In genomic region chr20:32110727-32111126, GRCh38 we compare ENCODE assay signal across 8 cellular contexts. TPM values are rescaled to one million over a fixed set of nuclear protein-coding genes. Genes with fewer than 3 reads are reported as not detected.
A peak's percentile ranks its signal among the peaks of the same experiment; 100 is the strongest.
DNase-seq lines count a peak whose midpoint lies in the region; ATAC-seq, FAIRE-seq and TF ChIP-seq lines count a peak whose summit lies in the region.

No MANE protein-coding gene starts in this region.

- no peaks in the 10 kb centered on the region for H3K27me3 Mint-ChIP-seq in activated naive CD4-positive, alpha-beta T cell treated with anti-CD3 and anti-CD28 coated beads for 36 hours (ENCODE audit: low read depth)

- ATAC-seq in HepG2, result no peak
- no peak for ATAC-seq in gastroesophageal sphincter
- ATAC-seq in HG02588 (IDR thresholded peaks at IDR 0.05; ENCODE audit: unreplicated experiment), result no peak

- H3K9me3 Mint-ChIP-seq in activated naive CD4-positive, alpha-beta T cell treated with anti-CD3 and anti-CD28 coated beads for 36 hours, result no peaks in the 10 kb centered on the region

- TF ChIP-seq POLR2A in HepG2 (IDR thresholded peaks at IDR 0.05; ENCODE audit: insufficient read depth in 1 of 2, low read depth in 2 of 2, low read length in 2 of 2), result no peak
- TF ChIP-seq POLR2A in gastroesophageal sphincter (IDR thresholded peaks at IDR 0.05), result no peak

- H3K4me1 ChIP-seq in adipocyte (ENCODE audit: control insufficient read depth, insufficient read depth, low read length) (peaks cover 14% of the 10 kb centered on the region), HepG2 (ENCODE audit: insufficient read depth, low read length) (peaks cover 56% of the 10 kb centered on the region), tibial artery (peaks cover 0 to 31% (median 19%) of the 10 kb centered on the region in 4 donors), gastroesophageal sphincter (peaks cover 0 to 47% (median 11%) of the 10 kb centered on the region in 3 donors)

- WGBS in HepG2 (ENCODE audit: low lambda C conversion rate), result 81% methylated on average over 3 of the region's 3 CpGs
- 50 to 70% methylated on average over 2 to 3 of the region's 3 CpGs for WGBS in gastroesophageal sphincter (ENCODE audit: low coverage in 1 of 2), 2 donors

- POLR2A ChIA-PET in HepG2 (lab: Yijun Ruan, JAX), result interaction anchor here (1.5 to 1.9 kb wide), 2 partner anchors 179 to 231 kb away, joined by 6 to 7 read pairs; no protein-coding TSS in a partner anchor

- no peaks in the 10 kb centered on the region for H3K9me3 ChIP-seq in adipocyte (ENCODE audit: control insufficient read depth, low read length)
- no peaks in the 10 kb centered on the region for H3K9me3 ChIP-seq in HepG2 (ENCODE audit: low read length)
- H3K9me3 ChIP-seq in tibial artery, result no peaks in the 10 kb centered on the region
- no peaks in the 10 kb centered on the region for H3K9me3 ChIP-seq in gastroesophageal sphincter

- TF ChIP-seq CTCF in HepG2 (CRISPR knock-in tag; IDR thresholded peaks at IDR 0.05), result no peak
- no peak for TF ChIP-seq CTCF in tibial artery (IDR thresholded peaks at IDR 0.05)
- no peak for TF ChIP-seq CTCF in gastroesophageal sphincter (IDR thresholded peaks at IDR 0.05)

- H3K79me2 ChIP-seq in HepG2 (ENCODE audit: insufficient read depth, low read length), result peaks cover 62% of the 10 kb centered on the region

- no TSS peak for BruUV-seq in HepG2 (replicated peaks; lab: Mats Ljungman, UMichigan)

- no peak for FAIRE-seq in HepG2 (lab: Jason Lieb, UNC)

- H3K9ac ChIP-seq in adipocyte (ENCODE audit: low read length) (peak overlapping the region; percentile 98), HepG2 (ENCODE audit: insufficient read depth, low read depth, low read length) (peak overlapping the region; percentile 99)

- no peak for DNase-seq in activated naive CD4-positive, alpha-beta T cell treated with anti-CD3 and anti-CD28 coated beads for 36 hours
- DNase-seq in activated naive CD4-positive, alpha-beta T cell treated with Interleukin-2 at 50 U/mL for 16 hours, result no peak
- no peak for DNase-seq in adipocyte (ENCODE audit: low read depth)
- DNase-seq in HepG2 (ENCODE audit: low spot score), result no peak
- no peak for DNase-seq in tibial artery
- DNase-seq in HK-2 (ENCODE audit: unreplicated experiment), result no peak

- in situ Hi-C loops in HepG2 (cut with HindIII; ENCODE audit: extremely low pct_ligation_motif_present, low pct_unique_long_range_greater_than_20kb), result no loop called here

- H3K36me3 Mint-ChIP-seq in activated naive CD4-positive, alpha-beta T cell treated with anti-CD3 and anti-CD28 coated beads for 36 hours (ENCODE audit: low read depth), result peaks cover 5% of the 10 kb centered on the region

- peaks cover 42% of the 10 kb centered on the region for H3K4me1 Mint-ChIP-seq in activated naive CD4-positive, alpha-beta T cell treated with anti-CD3 and anti-CD28 coated beads for 36 hours (ENCODE audit: low read depth)

- H2AFZ ChIP-seq in HepG2 (ENCODE audit: low read length), result no peak overlapping the region

- TF ChIP-seq RAD21 in HepG2 (CRISPR knock-in tag; IDR thresholded peaks at IDR 0.05), result no peak

- CTCF ChIA-PET in activated naive CD4-positive, alpha-beta T cell treated with anti-CD3 and anti-CD28 coated beads for 36 hours (lab: Charles Lee), result interaction anchor here (1.1 kb wide), 1 partner anchor 19 kb away, joined by 3 read pairs; no protein-coding TSS in a partner anchor
- CTCF ChIA-PET in HepG2 (lab: Yijun Ruan, JAX; ENCODE audit: low intra/inter-chr PET ratio, low total read pairs), result no interaction called here

- H3K36me3 ChIP-seq in adipocyte (ENCODE audit: control insufficient read depth, insufficient read depth, low read length, severe bottlenecking) (no peaks in the 10 kb centered on the region), HepG2 (replicated peaks in 1 of 2; ENCODE audit: control insufficient read depth in 1 of 2, insufficient read depth in 2 of 2, low read length in 2 of 2) (peaks cover 6 to 11% of the 10 kb centered on the region in 2 experiments), tibial artery (no peaks in the 10 kb centered on the region), gastroesophageal sphincter (no peaks in the 10 kb centered on the region)

- H4K20me1 ChIP-seq in HepG2 (ENCODE audit: insufficient read depth, low read length), result peaks cover 31% of the 10 kb centered on the region

- H3K4me2 ChIP-seq in HepG2 (ENCODE audit: low read depth, low read length), result peak overlapping the region; percentile 84

- intact Hi-C loops in activated naive CD4-positive, alpha-beta T cell treated with anti-CD3 and anti-CD28 coated beads for 36 hours (cut with micrococcal nuclease), result no loop called here
- intact Hi-C loops in HepG2 (cut with micrococcal nuclease; ENCODE audit: unreplicated experiment), result no loop called here
- intact Hi-C loops in tibial artery (cut with DNase I; ENCODE audit: low total_unique reads), result loop anchor here (5.0 kb wide), 1 partner anchor 97 kb away; the partner anchor contains the start of genes PLAGL2 and POFUT1

- H3K27me3 ChIP-seq in adipocyte (replicated peaks; ENCODE audit: control insufficient read depth, insufficient read depth, low read length), result no peaks in the 10 kb centered on the region
- peaks cover 0 to 21% of the 10 kb centered on the region in 2 experiments; a peak in 3 of 5 replicates for H3K27me3 ChIP-seq in HepG2 (ENCODE audit: control insufficient read depth in 1 of 2, insufficient read depth in 2 of 2, low read length in 2 of 2)
- H3K27me3 ChIP-seq in tibial artery, result no peaks in the 10 kb centered on the region
- no peaks in the 10 kb centered on the region for H3K27me3 ChIP-seq in gastroesophageal sphincter

- TF ChIP-seq EP300 in HepG2 (IDR thresholded peaks at IDR 0.05; ENCODE audit: low read depth in 2 of 2, low read length in 2 of 2), result no peak
- no peak for TF ChIP-seq EP300 in HepG2 (CRISPR knock-in tag; IDR thresholded peaks at IDR 0.05; ENCODE audit: borderline replicate concordance)
- TF ChIP-seq EP300 in gastroesophageal sphincter (IDR thresholded peaks at IDR 0.05), result no peak

- peak overlapping the region; percentile 98 for H3K27ac ChIP-seq in HepG2 (ENCODE audit: extremely low read length, insufficient read depth, low read length)
- H3K27ac ChIP-seq in tibial artery, result no peak overlapping the region
- peak overlapping the region in 1 of 4 donors; percentile 99 for H3K27ac ChIP-seq in gastroesophageal sphincter

- H3K4me3 ChIP-seq in adipocyte (ENCODE audit: low read length) (peak overlapping the region; percentile 93), HepG2 (replicated peaks in 1 of 3; ENCODE audit: insufficient read depth in 1 of 3, low read depth in 2 of 3, low read length in 3 of 3) (peak overlapping the region; percentile 84 to 95 (median 85)), tibial artery (peak overlapping the region; percentile 82 to 99), gastroesophageal sphincter (peak overlapping the region in 1 of 2 donors; percentile 93)

- H3K4me3 Mint-ChIP-seq in activated naive CD4-positive, alpha-beta T cell treated with anti-CD3 and anti-CD28 coated beads for 36 hours, result peak overlapping the region; percentile 91

- H3K27ac Mint-ChIP-seq in activated naive CD4-positive, alpha-beta T cell treated with anti-CD3 and anti-CD28 coated beads for 36 hours, result peak overlapping the region; percentile 100

RNA-seq across cellular contexts. Expression of gene TM9SF4, which starts 1.2 kb away (rescaled TPM):
- 10 to 100 TPM; 37.9 to 39.1 TPM for total RNA-seq in activated naive CD4-positive, alpha-beta T cell treated with anti-CD3 and anti-CD28 coated beads for 36 hours
- total RNA-seq in HepG2 (2016; rRNA removed; fragmentation: Illumina TruSeq; extraction: Trizol), result 30.3 and 53.5 TPM in 2 replicates
- total RNA-seq in HepG2 (2016; cell fraction: cytosol; rRNA removed; fragmentation: Illumina TruSeq; extraction: Trizol; ENCODE audit: low read depth), result 8.9 and 10.2 TPM in 2 replicates
- total RNA-seq in HepG2 (2016; cell fraction: insoluble cytoplasmic fraction; rRNA removed; fragmentation: Illumina TruSeq; extraction: Trizol), result 26.6 and 52.8 TPM in 2 replicates
- 16.3 and 19.5 TPM in 2 replicates for total RNA-seq in HepG2 (2016; cell fraction: membrane; rRNA removed; fragmentation: Illumina TruSeq; extraction: Trizol)
- 67.0 and 79.9 TPM in 2 replicates for total RNA-seq in HepG2 (2016; cell fraction: nucleus; rRNA removed; fragmentation: Illumina TruSeq; extraction: Trizol)
- 171 and 183 TPM in 2 replicates for polyA plus RNA-seq in HepG2 (2011; rRNA removed)
- polyA plus RNA-seq in HepG2 (2011; cell fraction: cytosol; rRNA removed), result 137 and 141 TPM in 2 replicates
- 138 and 162 TPM in 2 replicates for polyA plus RNA-seq in HepG2 (2011; cell fraction: nucleus; rRNA removed)
- polyA plus RNA-seq in HepG2 (2012), result 93.4 and 96.8 TPM in 2 replicates
- 5.9 and 6.7 TPM in 2 replicates for polyA plus RNA-seq in HepG2 (2016; cell fraction: cytosol; fragmentation: Illumina TruSeq; extraction: Trizol; ENCODE audit: low read depth)
- 27.2 and 35.4 TPM in 2 replicates for polyA plus RNA-seq in HepG2 (2016; cell fraction: insoluble cytoplasmic fraction; fragmentation: Illumina TruSeq; extraction: Trizol; ENCODE audit: low read depth)
- polyA plus RNA-seq in HepG2 (2016; cell fraction: membrane; fragmentation: Illumina TruSeq; extraction: Trizol; ENCODE audit: low read depth), result 15.5 and 17.0 TPM in 2 replicates
- 134 and 135 TPM in 2 replicates for polyA plus RNA-seq in HepG2 (2016; cell fraction: nucleus; fragmentation: Illumina TruSeq; extraction: Trizol; ENCODE audit: insufficient read depth, low read depth)
- 107 and 349 TPM in 2 replicates for polyA minus RNA-seq in HepG2 (2011; rRNA and poly(A)+ RNA removed; ENCODE audit: low replicate concordance)
- polyA minus RNA-seq in HepG2 (2011; cell fraction: cytosol; rRNA and poly(A)+ RNA removed), result 135 and 159 TPM in 2 replicates
- 88.2 and 109 TPM in 2 replicates for polyA minus RNA-seq in HepG2 (2011; cell fraction: nucleus; rRNA and poly(A)+ RNA removed)
- total RNA-seq in gastroesophageal sphincter, result 10 to 100 TPM; 20.7 to 32.6 (median 22.9) TPM

RNA-seq across cellular contexts. Expression of gene HCK, which starts 58.7 kb away (rescaled TPM):
- total RNA-seq in activated naive CD4-positive, alpha-beta T cell treated with anti-CD3 and anti-CD28 coated beads for 36 hours, result not detected
- total RNA-seq in HepG2 (2016; rRNA removed; fragmentation: Illumina TruSeq; extraction: Trizol) (not detected in 2 replicates), gastroesophageal sphincter (10 to 100 TPM in 2 of 4 donors, 1 to 10 TPM in 2; 2.6 to 31.8 (median 10.2) TPM)
- total RNA-seq in HepG2 (2016; cell fraction: cytosol; rRNA removed; fragmentation: Illumina TruSeq; extraction: Trizol; ENCODE audit: low read depth), result not detected in 2 replicates
- total RNA-seq in HepG2 (2016; cell fraction: insoluble cytoplasmic fraction; rRNA removed; fragmentation: Illumina TruSeq; extraction: Trizol), result not detected in 2 replicates
- total RNA-seq in HepG2 (2016; cell fraction: membrane; rRNA removed; fragmentation: Illumina TruSeq; extraction: Trizol), result not detected in 2 replicates
- not detected in 2 replicates for total RNA-seq in HepG2 (2016; cell fraction: nucleus; rRNA removed; fragmentation: Illumina TruSeq; extraction: Trizol)
- 0.04 and 0.10 TPM in 2 replicates for polyA plus RNA-seq in HepG2 (2011; rRNA removed)
- 0.05 TPM in 1 of 2 replicates, not detected in the other for polyA plus RNA-seq in HepG2 (2011; cell fraction: cytosol; rRNA removed)
- 0.06 TPM in 1 of 2 replicates, not detected in the other for polyA plus RNA-seq in HepG2 (2011; cell fraction: nucleus; rRNA removed)
- polyA plus RNA-seq in HepG2 (2012), result not detected in 2 replicates
- polyA plus RNA-seq in HepG2 (2016; cell fraction: cytosol; fragmentation: Illumina TruSeq; extraction: Trizol; ENCODE audit: low read depth), result not detected in 2 replicates
- not detected in 2 replicates for polyA plus RNA-seq in HepG2 (2016; cell fraction: insoluble cytoplasmic fraction; fragmentation: Illumina TruSeq; extraction: Trizol; ENCODE audit: low read depth)
- polyA plus RNA-seq in HepG2 (2016; cell fraction: membrane; fragmentation: Illumina TruSeq; extraction: Trizol; ENCODE audit: low read depth), result not detected in 2 replicates
- not detected in 2 replicates for polyA plus RNA-seq in HepG2 (2016; cell fraction: nucleus; fragmentation: Illumina TruSeq; extraction: Trizol; ENCODE audit: insufficient read depth, low read depth)
- not detected in 2 replicates for polyA minus RNA-seq in HepG2 (2011; rRNA and poly(A)+ RNA removed; ENCODE audit: low replicate concordance)
- not detected in 2 replicates for polyA minus RNA-seq in HepG2 (2011; cell fraction: cytosol; rRNA and poly(A)+ RNA removed)
- not detected in 2 replicates for polyA minus RNA-seq in HepG2 (2011; cell fraction: nucleus; rRNA and poly(A)+ RNA removed)
